Comparison of ENCODE assay signal across 17 cellular contexts in genomic region chr2:23509593-23510295, GRCh38.
DNase-seq lines count a peak whose midpoint lies in the region; TF ChIP-seq lines count a peak whose summit lies in the region.
"Had no signal": no experiment of that assay in that cellular context is flagged by ENCODE, and none has a peak within 500 bp of the region (broad histone marks: within the 10 kb centered on the region; RNA-seq: fewer than 3 reads in every experiment).

No MANE protein-coding gene starts in this region.

- no peaks in the 10 kb centered on the region for H3K9me3 Mint-ChIP-seq in brain
- H3K9me3 Mint-ChIP-seq: CD8-positive, alpha-beta T cell; GM23338; HFFc6; IgD-negative memory B cell had no signal

- H3K27me3 Mint-ChIP-seq in brain: peaks cover 10% of the 10 kb centered on the region
- H3K27me3 Mint-ChIP-seq: B cell, IgD-negative memory B cell had no signal

- H3K14ac ChIP-seq in neuronal stem cell (ENCODE audit: low read length): no peak overlapping the region

- no peak overlapping the region for H2BK5ac ChIP-seq in neuronal stem cell (ENCODE audit: low read length)

- no peak overlapping the region for H2BK12ac ChIP-seq in neuronal stem cell (ENCODE audit: low read length)

- no peak overlapping the region for H3K27ac ChIP-seq in neuronal stem cell (replicated peaks; ENCODE audit: low read length)
- H3K27ac ChIP-seq: 22Rv1; BLaER1 treated with 17β-estradiol and CSF1 and Interleukin-3, amounts not matched to agents 10 nM and 100 nM had no signal

- H3K4me1 Mint-ChIP-seq in brain: peaks cover 83% of the 10 kb centered on the region
- H3K4me1 Mint-ChIP-seq: B cell, GM23338 had no signal

- WGBS in neuronal stem cell (ENCODE audit: extremely low coverage in 2 of 2, insufficient read length in 2 of 2, insufficient replicate concordance in 1 of 2), 2 donors: no CpG with 5 or more reads among the region's 9 CpGs

- no peaks in the 10 kb centered on the region for H3K36me3 Mint-ChIP-seq in brain
- H3K36me3 Mint-ChIP-seq: CD8-positive, alpha-beta T cell; IgD-negative memory B cell had no signal

- H2BK15ac ChIP-seq in neuronal stem cell (ENCODE audit: low read length): no peak overlapping the region

- no peak overlapping the region for H2BK120ac ChIP-seq in neuronal stem cell (ENCODE audit: low read depth, low read length)

- H3K9me3 ChIP-seq in neuronal stem cell (replicated peaks in 1 of 2; ENCODE audit: control insufficient read depth in 2 of 2, insufficient read depth in 1 of 2, low read depth in 1 of 2, low read length in 2 of 2): no peaks in the 10 kb centered on the region
- H3K9me3 ChIP-seq: BLaER1 treated with 17β-estradiol and CSF1 and Interleukin-3, amounts not matched to agents 10 nM and 100 nM had no signal

- H4K91ac ChIP-seq in neuronal stem cell (ENCODE audit: low read depth, low read length, poor library complexity): no peak overlapping the region

- H3K4me1 ChIP-seq in neuronal stem cell (ENCODE audit: control insufficient read depth in 2 of 2, insufficient read depth in 1 of 2, low read depth in 1 of 2, low read length in 2 of 2): peaks cover 6 to 9% of the 10 kb centered on the region in 2 donors

- DNase-seq in NCI-H345 (lab: John Stamatoyannopoulos, UW) (peak; percentile 4), NCI-H345 treated with DMSO at 0.1 percent for 48 hours (lab: John Stamatoyannopoulos, UW; ENCODE audit: unreplicated experiment) (no peak), NCI-H82 (lab: John Stamatoyannopoulos, UW) (peak; percentile 88), neuronal stem cell (ENCODE audit: low spot score) (no peak), T-helper 9 cell (no peak), A172 (ENCODE audit: low spot score) (no peak)
- no peak for DNase-seq in activated effector memory CD4-positive, alpha-beta T cell treated with anti-CD3 and anti-CD28 coated beads, Interleukin-2, amount 50 U/mL, for 16 hours
- DNase-seq: Calu3; CD8-positive, alpha-beta T cell; HCEC 1CT; HFFc6 had no signal

- peak overlapping the region in 4 of 5 experiments; percentile 14 to 70 (median 47) for H3K27ac Mint-ChIP-seq in brain
- H3K27ac Mint-ChIP-seq: B cell; CD8-positive, alpha-beta T cell; GM23338; HFFc6 had no signal

- no peak overlapping the region for H3K18ac ChIP-seq in neuronal stem cell (ENCODE audit: low read length)

- TF ChIP-seq CTCF in brain (conservative IDR thresholded peaks at IDR 0.05): no peak

- H3K23ac ChIP-seq in neuronal stem cell (ENCODE audit: low read depth, low read length, poor library complexity): no peak overlapping the region

- no peak overlapping the region for H4K8ac ChIP-seq in neuronal stem cell (ENCODE audit: low read depth, low read length)

- no peak overlapping the region for H3K4me2 ChIP-seq in neuronal stem cell (ENCODE audit: insufficient read depth, low read length, poor library complexity, severe bottlenecking)
- H3K4me2 ChIP-seq: GM23338 had no signal

- no peaks in the 10 kb centered on the region for H3K27me3 ChIP-seq in neuronal stem cell (ENCODE audit: control insufficient read depth in 3 of 3, insufficient read depth in 3 of 3, low read depth in 1 of 3, low read length in 3 of 3)

- H3K4me3 ChIP-seq in neuronal stem cell (ENCODE audit: low read length in 2 of 2): no peak overlapping the region
- H3K4me3 ChIP-seq: BLaER1 treated with 17β-estradiol and CSF1 and Interleukin-3, amounts not matched to agents 10 nM and 100 nM; GM23338 had no signal

- no peak overlapping the region for H3K4me3 Mint-ChIP-seq in brain
- H3K4me3 Mint-ChIP-seq: B cell; CD8-positive, alpha-beta T cell; GM23338; HFFc6; IgD-negative memory B cell had no signal

- H3K79me1 ChIP-seq in neuronal stem cell (ENCODE audit: low read depth, low read length): no peaks in the 10 kb centered on the region

- no peaks in the 10 kb centered on the region for H3K36me3 ChIP-seq in neuronal stem cell (replicated peaks in 1 of 2; ENCODE audit: control insufficient read depth in 2 of 2, insufficient read depth in 2 of 2, low read length in 2 of 2)
- H3K36me3 ChIP-seq: BLaER1 treated with 17β-estradiol and CSF1 and Interleukin-3, amounts not matched to agents 10 nM and 100 nM had no signal

- peak overlapping the region; percentile 4 for H2AK5ac ChIP-seq in neuronal stem cell (ENCODE audit: low read depth, low read length)

- H3K4ac ChIP-seq in neuronal stem cell (ENCODE audit: low read length): no peak overlapping the region

- no peak overlapping the region for H3K9ac ChIP-seq in neuronal stem cell (ENCODE audit: low read depth, low read length, poor library complexity)
- H3K9ac ChIP-seq: BLaER1 treated with 17β-estradiol and CSF1 and Interleukin-3, amounts not matched to agents 10 nM and 100 nM had no signal

- no peak overlapping the region for H2AFZ ChIP-seq in neuronal stem cell (ENCODE audit: low read length)
- H2AFZ ChIP-seq: GM23338 had no signal

Comparison
In these comparisons a context has a peak if more than half of its experiments do, and no peak if none do; other contexts are left out.
1. DNase-seq: peak in NCI-H345 (single experiment) and NCI-H82 (single experiment); none in NCI-H345 treated with DMSO at 0.1 percent for 48 hours (single experiment), neuronal stem cell (single experiment), T-helper 9 cell (single experiment), A172 (single experiment) and activated effector memory CD4-positive, alpha-beta T cell treated with anti-CD3 and anti-CD28 coated beads, Interleukin-2, amount 50 U/mL, for 16 hours (single experiment).